In genomic region chr14:75402867-75403413, GRCh38 we compare ENCODE assay signal across 23 cellular contexts.
"Had no signal": no experiment of that assay in that cellular context is flagged by ENCODE, and none has a peak within 500 bp of the region (broad histone marks: within the 10 kb centered on the region; RNA-seq: fewer than 3 reads in every experiment).

No MANE protein-coding gene starts in this region.

- H3K9me3 ChIP-seq: lower lobe of right lung, neutrophil, sigmoid colon, thoracic aorta, upper lobe of right lung had no signal

- H3K27ac ChIP-seq: brain microvascular endothelial cell, neutrophil, parathyroid adenoma, spleen, thoracic aorta, upper lobe of right lung had no signal

- DNase-seq: activated CD4-positive, alpha-beta T cell treated with anti-CD3 and anti-CD28 coated beads, Interleukin-2, amount 10 ng/mL, durations not matched to agents 7 days and 5 days; activated CD8-positive, alpha-beta T cell treated with anti-CD3 and anti-CD28 coated beads, Interleukin-2, amount 10 ng/mL, durations not matched to agents 7 days and 5 days; activated effector memory CD4-positive, alpha-beta T cell treated with anti-CD3 and anti-CD28 coated beads, Interleukin-2, amount 50 U/mL, for 16 hours; activated naive CD4-positive, alpha-beta T cell treated with anti-CD3 and anti-CD28 coated beads, Interleukin-2, amount 50 U/mL, for 16 hours; activated T-cell treated with anti-CD3 and anti-CD28 coated beads, Interleukin-2, amount 50 U/mL, for 4 hours; aorta; brain microvascular endothelial cell; central memory CD4-positive, alpha-beta T cell; dorsolateral prefrontal cortex; glutamatergic neuron; hippocampal formation; islet precursor cell; left colon; lower lobe of right lung; sigmoid colon; spleen; stimulated activated naive B cell treated with anti-CD40 and anti-IgM and Interleukin-4, amounts not matched to agents 10 μg/mL and 1 μg/mL and 100 μg/mL, for 72 hours; upper lobe of right lung had no signal

- H3K4me3 ChIP-seq: dorsolateral prefrontal cortex, lower lobe of right lung, sigmoid colon, spleen, thoracic aorta, upper lobe of right lung had no signal

- H3K79me2 ChIP-seq: parathyroid adenoma had no signal

- ATAC-seq: activated CD8-positive, alpha-beta T cell treated with anti-CD3 and anti-CD28 coated beads, Interleukin-2, amount 10 ng/mL, durations not matched to agents 7 days and 5 days; activated T-cell treated with anti-CD3 and anti-CD28 coated beads, Interleukin-2, amount 50 U/mL, for 4 hours; left colon; lower lobe of right lung; natural killer cell treated with Interleukin-12 subunit alpha and Interleukin-12 subunit beta and Interleukin-15 and Interleukin-18, amount 100 ng/mL, for 72 hours; stimulated activated naive B cell treated with anti-CD40 and anti-IgM and Interleukin-4, amounts not matched to agents 10 μg/mL and 1 μg/mL and 100 μg/mL, for 72 hours; upper lobe of right lung had no signal

- H3K27me3 ChIP-seq: brain microvascular endothelial cell, dorsolateral prefrontal cortex, neutrophil, sigmoid colon, spleen, upper lobe of right lung had no signal

- H3K9ac ChIP-seq: parathyroid adenoma had no signal

- FAIRE-seq: colon had no signal

- H3K36me3 ChIP-seq: brain microvascular endothelial cell, lower lobe of right lung, neutrophil, sigmoid colon, spleen, thoracic aorta, upper lobe of right lung had no signal

- H2AFZ ChIP-seq: parathyroid adenoma had no signal
